8 cellular contexts compared by ENCODE assay signal in genomic region chr21:41879190-41879998, GRCh38. TPM values are rescaled to one million over a fixed set of nuclear protein-coding genes. Genes with fewer than 3 reads are reported as not detected.
DNase-seq lines count a peak whose midpoint lies in the region; ATAC-seq and TF ChIP-seq lines count a peak whose summit lies in the region.

TSS of gene PRDM15 (minus strand) at chr21:41879344. CDS start at chr21:41860363, 18,981 bp downstream.

- DNase-seq in AG20443 (ENCODE audit: low spot score) (peak; percentile 91), NCI-H526 treated with DMSO at 0.1 percent for 48 hours (lab: John Stamatoyannopoulos, UW) (peak; percentile 47), dermis microvascular lymphatic vessel endothelial cell (ENCODE audit: low read depth in 2 of 2) (peak; percentile 52 to 87), lower lobe of right lung (peak; percentile 86)
- DNase-seq in activated CD4-positive, alpha-beta memory T cell treated with anti-CD3 and anti-CD28 coated beads for 36 hours, result peak; percentile 88
- DNase-seq in stimulated activated CD4-positive, alpha-beta T cell treated with anti-CD3 and anti-CD28 coated beads, TNF-alpha, amount 100 ng/mL, for 1 hour (ENCODE audit: low read depth in 3 of 3, low spot score in 1 of 3), result peak; percentile 40 to 76 (median 62)

- H3K9me3 ChIP-seq in lower lobe of right lung, result no peaks in the 10 kb centered on the region

- peaks cover 18% of the 10 kb centered on the region for H3K4me1 ChIP-seq in lower lobe of right lung

- intact Hi-C loops in activated CD4-positive, alpha-beta memory T cell treated with anti-CD3 and anti-CD28 coated beads for 36 hours (cut with micrococcal nuclease), result loop anchor here (1.0 to 5.0 kb wide), 4 partner anchors 22 to 228 kb away; no protein-coding TSS in a partner anchor
- intact Hi-C loops in lower lobe of right lung (cut with DNase I), result no loop called here

- no peaks in the 10 kb centered on the region for H3K36me3 ChIP-seq in lower lobe of right lung

- POLR2A ChIA-PET in activated CD4-positive, alpha-beta memory T cell treated with anti-CD3 and anti-CD28 coated beads for 36 hours (lab: Charles Lee), result interaction anchor here (0.7 to 2.2 kb wide), 11 partner anchors 9 to 546 kb away, joined by 3 to 8 read pairs (median 3); partner anchors contain the start of gene ZBTB21

- TF ChIP-seq CTCF in lower lobe of right lung (IDR thresholded peaks at IDR 0.05), result no peak

- H3K27me3 ChIP-seq in lower lobe of right lung (ENCODE audit: low read depth), result no peaks in the 10 kb centered on the region

- peak within 1 kb of the TSS; percentile 91 for H3K4me3 ChIP-seq in lower lobe of right lung

- peaks cover 3% of the 10 kb centered on the region for H3K36me3 Mint-ChIP-seq in activated CD4-positive, alpha-beta memory T cell treated with anti-CD3 and anti-CD28 coated beads for 36 hours

- peak within 1 kb of the TSS; percentile 85 for H3K4me3 Mint-ChIP-seq in activated CD4-positive, alpha-beta memory T cell treated with anti-CD3 and anti-CD28 coated beads for 36 hours

- H3K27me3 Mint-ChIP-seq in activated CD4-positive, alpha-beta memory T cell treated with anti-CD3 and anti-CD28 coated beads for 36 hours, result no peaks in the 10 kb centered on the region

- peak; percentile 71 for ATAC-seq in GM18907 (IDR thresholded peaks at IDR 0.05; ENCODE audit: unreplicated experiment)
- ATAC-seq in HG03175 (IDR thresholded peaks at IDR 0.05; ENCODE audit: unreplicated experiment), result peak; percentile 76
- ATAC-seq in lower lobe of right lung, result peak; percentile 65 to 75

- peaks cover 21% of the 10 kb centered on the region for H3K4me1 Mint-ChIP-seq in activated CD4-positive, alpha-beta memory T cell treated with anti-CD3 and anti-CD28 coated beads for 36 hours (ENCODE audit: low read depth)

- peak within 1 kb of the TSS; percentile 94 for H3K27ac Mint-ChIP-seq in activated CD4-positive, alpha-beta memory T cell treated with anti-CD3 and anti-CD28 coated beads for 36 hours

- CTCF ChIA-PET in activated CD4-positive, alpha-beta memory T cell treated with anti-CD3 and anti-CD28 coated beads for 36 hours (lab: Charles Lee), result interaction anchor here (1.0 to 1.8 kb wide), 3 partner anchors 45 to 228 kb away, joined by 3 to 6 read pairs (median 4); no protein-coding TSS in a partner anchor

- peak within 1 kb of the TSS; percentile 84 for H3K27ac ChIP-seq in lower lobe of right lung

- H3K9me3 Mint-ChIP-seq in activated CD4-positive, alpha-beta memory T cell treated with anti-CD3 and anti-CD28 coated beads for 36 hours, result no peaks in the 10 kb centered on the region

RNA-seq across cellular contexts. Expression of gene PRDM15, which starts in this region (rescaled TPM):
- 1 to 10 TPM; 8.5 to 9.9 TPM for total RNA-seq in activated CD4-positive, alpha-beta memory T cell treated with anti-CD3 and anti-CD28 coated beads for 36 hours
- total RNA-seq in dermis microvascular lymphatic vessel endothelial cell (2.8 and 4.4 TPM in 2 replicates), lower lobe of right lung (6.6 TPM)

Comparison
In these comparisons a context has a peak if more than half of its experiments do, and no peak if none do; other contexts are left out.
1. Peak in every context shown above with its lines: DNase-seq, ATAC-seq, H3K4me3 ChIP-seq and H3K27ac ChIP-seq.